In genomic region chr6:43669050-43669921, GRCh38 we compare ENCODE assay signal across 1 cellular context.
TF ChIP-seq lines count a peak whose summit lies in the region.

No MANE protein-coding gene starts in this region.

TF ChIP-seq in K562, 482 proteins besides CTCF, POLR2A, EP300 and RAD21 (continued from another document):
- TF ChIP-seq SAFB2 (IDR thresholded peaks at IDR 0.05; ENCODE audit: borderline replicate concordance, low read depth, low read length, severe bottlenecking): no peak
